ENCODE assay signal across 1 cellular context in the genomic region with DNA sequence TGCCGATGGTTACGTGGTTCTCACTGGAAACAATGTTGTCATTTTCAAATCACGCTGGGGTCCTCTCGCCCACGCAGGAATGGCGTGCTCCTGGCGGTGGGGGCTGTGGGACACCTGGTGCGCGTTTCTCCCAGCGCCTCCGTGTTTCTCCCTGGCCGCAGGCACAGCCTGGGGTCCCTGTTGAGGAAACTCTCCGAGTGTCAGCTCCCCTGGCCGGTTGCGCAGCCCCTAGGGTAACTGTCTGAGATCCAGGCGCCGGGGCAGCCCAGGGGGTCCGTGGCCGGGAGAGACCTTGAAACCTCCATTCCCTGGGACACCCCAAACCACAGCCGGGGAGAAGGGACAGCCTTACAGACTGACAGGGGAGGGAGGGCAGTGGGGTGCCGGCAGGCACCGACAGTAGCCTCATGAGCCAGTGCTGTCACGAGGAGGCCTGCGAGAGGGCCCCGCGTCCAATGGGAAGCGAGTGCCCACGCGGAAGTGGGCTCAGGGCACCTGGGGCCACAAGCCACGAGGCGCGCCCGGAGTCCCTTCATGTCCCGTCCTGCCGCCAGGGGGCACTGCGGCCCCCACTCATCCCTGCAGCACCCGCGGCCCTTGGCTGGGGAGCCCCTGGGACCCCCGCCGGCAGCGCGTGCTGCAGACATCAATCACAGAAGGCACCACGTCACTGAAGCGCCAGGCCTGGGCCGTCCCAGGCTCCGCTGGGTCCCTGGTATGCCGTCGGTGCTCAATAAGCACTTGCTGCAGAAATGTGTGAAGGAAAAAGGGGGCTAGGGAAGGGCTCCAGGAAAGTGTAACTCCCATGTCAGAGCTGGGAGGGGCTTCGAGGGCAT.
TF ChIP-seq lines count a peak whose summit lies in the region.

No MANE protein-coding gene starts in this region.

TF ChIP-seq in HEK293, 187 proteins besides CTCF, POLR2A, EP300 and RAD21 (continued from another document and continues in another):
- TF ChIP-seq, protein P1, sequence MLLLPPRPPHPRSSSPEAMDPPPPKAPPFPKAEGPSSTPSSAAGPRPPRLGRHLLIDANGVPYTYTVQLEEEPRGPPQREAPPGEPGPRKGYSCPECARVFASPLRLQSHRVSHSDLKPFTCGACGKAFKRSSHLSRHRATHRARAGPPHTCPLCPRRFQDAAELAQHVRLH (tag by site-specific recombination; IDR thresholded peaks at IDR 0.05), result no peak
- TF ChIP-seq ZNF747 (tag by site-specific recombination; IDR thresholded peaks at IDR 0.05), result no peak
- no peak for TF ChIP-seq ZNF19 (tag by site-specific recombination; IDR thresholded peaks at IDR 0.05; ENCODE audit: low read depth)
- peak; percentile 55; the same call in 1 of the 2 replicates for TF ChIP-seq ZBTB7A (tag by site-specific recombination; IDR thresholded peaks at IDR 0.05; ENCODE audit: low read depth)
- TF ChIP-seq ZNF558 (tag by site-specific recombination; IDR thresholded peaks at IDR 0.05), result no peak
- no peak for TF ChIP-seq ZNF433 (tag by site-specific recombination; IDR thresholded peaks at IDR 0.05; ENCODE audit: low read depth)
- TF ChIP-seq, protein P2, sequence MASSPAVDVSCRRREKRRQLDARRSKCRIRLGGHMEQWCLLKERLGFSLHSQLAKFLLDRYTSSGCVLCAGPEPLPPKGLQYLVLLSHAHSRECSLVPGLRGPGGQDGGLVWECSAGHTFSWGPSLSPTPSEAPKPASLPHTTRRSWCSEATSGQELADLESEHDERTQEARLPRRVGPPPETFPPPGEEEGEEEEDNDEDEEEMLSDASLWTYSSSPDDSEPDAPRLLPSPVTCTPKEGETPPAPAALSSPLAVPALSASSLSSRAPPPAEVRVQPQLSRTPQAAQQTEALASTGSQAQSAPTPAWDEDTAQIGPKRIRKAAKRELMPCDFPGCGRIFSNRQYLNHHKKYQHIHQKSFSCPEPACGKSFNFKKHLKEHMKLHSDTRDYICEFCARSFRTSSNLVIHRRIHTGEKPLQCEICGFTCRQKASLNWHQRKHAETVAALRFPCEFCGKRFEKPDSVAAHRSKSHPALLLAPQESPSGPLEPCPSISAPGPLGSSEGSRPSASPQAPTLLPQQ (tag by site-specific recombination; IDR thresholded peaks at IDR 0.05), result peak; percentile 90; the same call in 1 of the 2 replicates
- peak; percentile 84 for TF ChIP-seq ZEB2 (tag by site-specific recombination; IDR thresholded peaks at IDR 0.05)
- TF ChIP-seq KLF8 (tag by site-specific recombination; IDR thresholded peaks at IDR 0.05), result peak; percentile 14; the same call in 1 of the 2 replicates
- TF ChIP-seq OVOL3 (tag by site-specific recombination; IDR thresholded peaks at IDR 0.05), result no peak
- TF ChIP-seq KLF1 (tag by site-specific recombination; IDR thresholded peaks at IDR 0.05), result peak; percentile 27; the same call in 1 of the 2 replicates
- TF ChIP-seq GLIS1 (tag by site-specific recombination; IDR thresholded peaks at IDR 0.05), result peak; percentile 92
- TF ChIP-seq PRDM1 (tag by site-specific recombination; IDR thresholded peaks at IDR 0.05), result no peak
- TF ChIP-seq ZNF560 (tag by site-specific recombination; IDR thresholded peaks at IDR 0.05; ENCODE audit: borderline replicate concordance), result no peak
- no peak for TF ChIP-seq ZNF791 (tag by site-specific recombination; IDR thresholded peaks at IDR 0.05)
- TF ChIP-seq ZNF626 (tag by site-specific recombination; IDR thresholded peaks at IDR 0.05), result no peak
- TF ChIP-seq ZNF624 (tag by site-specific recombination; IDR thresholded peaks at IDR 0.05), result no peak
- no peak for TF ChIP-seq ZNF404 (tag by site-specific recombination; IDR thresholded peaks at IDR 0.05)
- no peak for TF ChIP-seq ZNF701 (tag by site-specific recombination; IDR thresholded peaks at IDR 0.05)
- no peak for TF ChIP-seq ZNF549 (tag by site-specific recombination; IDR thresholded peaks at IDR 0.05)
- peak; percentile 61; the same call in 1 of the 2 replicates for TF ChIP-seq ZNF660 (tag by site-specific recombination; IDR thresholded peaks at IDR 0.05)
- peak; percentile 99 for TF ChIP-seq ZNF335 (tag by site-specific recombination; conservative IDR thresholded peaks at IDR 0.05)
- TF ChIP-seq, protein P3, sequence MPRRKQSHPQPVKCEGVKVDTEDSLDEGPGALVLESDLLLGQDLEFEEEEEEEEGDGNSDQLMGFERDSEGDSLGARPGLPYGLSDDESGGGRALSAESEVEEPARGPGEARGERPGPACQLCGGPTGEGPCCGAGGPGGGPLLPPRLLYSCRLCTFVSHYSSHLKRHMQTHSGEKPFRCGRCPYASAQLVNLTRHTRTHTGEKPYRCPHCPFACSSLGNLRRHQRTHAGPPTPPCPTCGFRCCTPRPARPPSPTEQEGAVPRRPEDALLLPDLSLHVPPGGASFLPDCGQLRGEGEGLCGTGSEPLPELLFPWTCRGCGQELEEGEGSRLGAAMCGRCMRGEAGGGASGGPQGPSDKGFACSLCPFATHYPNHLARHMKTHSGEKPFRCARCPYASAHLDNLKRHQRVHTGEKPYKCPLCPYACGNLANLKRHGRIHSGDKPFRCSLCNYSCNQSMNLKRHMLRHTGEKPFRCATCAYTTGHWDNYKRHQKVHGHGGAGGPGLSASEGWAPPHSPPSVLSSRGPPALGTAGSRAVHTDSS (tag by site-specific recombination; IDR thresholded peaks at IDR 0.05), result no peak
- TF ChIP-seq KLF10 (tag by site-specific recombination; IDR thresholded peaks at IDR 0.05), result 0 out of 2 replicates have a peak, but pooled peaks have one; percentile 21
- TF ChIP-seq ZXDB (tag by site-specific recombination; IDR thresholded peaks at IDR 0.05), result peak; percentile 84
- TF ChIP-seq GLI2 (tag by site-specific recombination; IDR thresholded peaks at IDR 0.05; ENCODE audit: borderline replicate concordance, low read depth), result no peak
- TF ChIP-seq, protein P4, sequence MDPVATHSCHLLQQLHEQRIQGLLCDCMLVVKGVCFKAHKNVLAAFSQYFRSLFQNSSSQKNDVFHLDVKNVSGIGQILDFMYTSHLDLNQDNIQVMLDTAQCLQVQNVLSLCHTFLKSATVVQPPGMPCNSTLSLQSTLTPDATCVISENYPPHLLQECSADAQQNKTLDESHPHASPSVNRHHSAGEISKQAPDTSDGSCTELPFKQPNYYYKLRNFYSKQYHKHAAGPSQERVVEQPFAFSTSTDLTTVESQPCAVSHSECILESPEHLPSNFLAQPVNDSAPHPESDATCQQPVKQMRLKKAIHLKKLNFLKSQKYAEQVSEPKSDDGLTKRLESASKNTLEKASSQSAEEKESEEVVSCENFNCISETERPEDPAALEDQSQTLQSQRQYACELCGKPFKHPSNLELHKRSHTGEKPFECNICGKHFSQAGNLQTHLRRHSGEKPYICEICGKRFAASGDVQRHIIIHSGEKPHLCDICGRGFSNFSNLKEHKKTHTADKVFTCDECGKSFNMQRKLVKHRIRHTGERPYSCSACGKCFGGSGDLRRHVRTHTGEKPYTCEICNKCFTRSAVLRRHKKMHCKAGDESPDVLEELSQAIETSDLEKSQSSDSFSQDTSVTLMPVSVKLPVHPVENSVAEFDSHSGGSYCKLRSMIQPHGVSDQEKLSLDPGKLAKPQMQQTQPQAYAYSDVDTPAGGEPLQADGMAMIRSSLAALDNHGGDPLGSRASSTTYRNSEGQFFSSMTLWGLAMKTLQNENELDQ (tag by site-specific recombination; IDR thresholded peaks at IDR 0.05; ENCODE audit: low read depth), result no peak
- TF ChIP-seq ZNF792 (tag by site-specific recombination; IDR thresholded peaks at IDR 0.05), result no peak
- TF ChIP-seq ZFP69B (tag by site-specific recombination; IDR thresholded peaks at IDR 0.05), result peak; percentile 90
- TF ChIP-seq ZNF521 (tag by site-specific recombination; IDR thresholded peaks at IDR 0.05), result no peak
- no peak for TF ChIP-seq ZNF555 (tag by site-specific recombination; conservative IDR thresholded peaks at IDR 0.05)
- TF ChIP-seq ZNF548 (tag by site-specific recombination; IDR thresholded peaks at IDR 0.05), result no peak
- TF ChIP-seq, protein P5, sequence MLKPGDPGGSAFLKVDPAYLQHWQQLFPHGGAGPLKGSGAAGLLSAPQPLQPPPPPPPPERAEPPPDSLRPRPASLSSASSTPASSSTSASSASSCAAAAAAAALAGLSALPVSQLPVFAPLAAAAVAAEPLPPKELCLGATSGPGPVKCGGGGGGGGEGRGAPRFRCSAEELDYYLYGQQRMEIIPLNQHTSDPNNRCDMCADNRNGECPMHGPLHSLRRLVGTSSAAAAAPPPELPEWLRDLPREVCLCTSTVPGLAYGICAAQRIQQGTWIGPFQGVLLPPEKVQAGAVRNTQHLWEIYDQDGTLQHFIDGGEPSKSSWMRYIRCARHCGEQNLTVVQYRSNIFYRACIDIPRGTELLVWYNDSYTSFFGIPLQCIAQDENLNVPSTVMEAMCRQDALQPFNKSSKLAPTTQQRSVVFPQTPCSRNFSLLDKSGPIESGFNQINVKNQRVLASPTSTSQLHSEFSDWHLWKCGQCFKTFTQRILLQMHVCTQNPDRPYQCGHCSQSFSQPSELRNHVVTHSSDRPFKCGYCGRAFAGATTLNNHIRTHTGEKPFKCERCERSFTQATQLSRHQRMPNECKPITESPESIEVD (tag by site-specific recombination; IDR thresholded peaks at IDR 0.05), result no peak
- TF ChIP-seq KLF9 (tag by site-specific recombination; IDR thresholded peaks at IDR 0.05; ENCODE audit: low read depth), result 0 out of 2 replicates have a peak, but pooled peaks have one; percentile 16
- no peak for TF ChIP-seq ZNF623 (tag by site-specific recombination; IDR thresholded peaks at IDR 0.05)
- TF ChIP-seq, protein P6, sequence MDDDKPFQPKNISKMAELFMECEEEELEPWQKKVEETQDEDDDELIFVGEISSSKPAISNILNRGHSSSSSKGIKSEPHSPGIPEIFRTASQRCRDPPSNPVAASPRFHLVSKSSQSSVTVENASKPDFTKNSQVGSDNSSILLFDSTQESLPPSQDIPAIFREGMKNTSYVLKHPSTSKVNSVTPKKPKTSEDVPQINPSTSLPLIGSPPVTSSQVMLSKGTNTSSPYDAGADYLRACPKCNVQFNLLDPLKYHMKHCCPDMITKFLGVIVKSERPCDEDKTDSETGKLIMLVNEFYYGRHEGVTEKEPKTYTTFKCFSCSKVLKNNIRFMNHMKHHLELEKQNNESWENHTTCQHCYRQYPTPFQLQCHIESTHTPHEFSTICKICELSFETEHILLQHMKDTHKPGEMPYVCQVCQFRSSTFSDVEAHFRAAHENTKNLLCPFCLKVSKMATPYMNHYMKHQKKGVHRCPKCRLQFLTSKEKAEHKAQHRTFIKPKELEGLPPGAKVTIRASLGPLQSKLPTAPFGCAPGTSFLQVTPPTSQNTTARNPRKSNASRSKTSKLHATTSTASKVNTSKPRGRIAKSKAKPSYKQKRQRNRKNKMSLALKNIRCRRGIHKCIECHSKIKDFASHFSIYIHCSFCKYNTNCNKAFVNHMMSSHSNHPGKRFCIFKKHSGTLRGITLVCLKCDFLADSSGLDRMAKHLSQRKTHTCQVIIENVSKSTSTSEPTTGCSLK (tag by site-specific recombination; IDR thresholded peaks at IDR 0.05), result no peak
- no peak for TF ChIP-seq ZNF23 (tag by site-specific recombination; IDR thresholded peaks at IDR 0.05; ENCODE audit: borderline replicate concordance)
- TF ChIP-seq ZNF366 (tag by site-specific recombination; conservative IDR thresholded peaks at IDR 0.05), result no peak
- TF ChIP-seq KLF16 (tag by site-specific recombination; IDR thresholded peaks at IDR 0.05), result peak; percentile 78
- TF ChIP-seq, protein P7, sequence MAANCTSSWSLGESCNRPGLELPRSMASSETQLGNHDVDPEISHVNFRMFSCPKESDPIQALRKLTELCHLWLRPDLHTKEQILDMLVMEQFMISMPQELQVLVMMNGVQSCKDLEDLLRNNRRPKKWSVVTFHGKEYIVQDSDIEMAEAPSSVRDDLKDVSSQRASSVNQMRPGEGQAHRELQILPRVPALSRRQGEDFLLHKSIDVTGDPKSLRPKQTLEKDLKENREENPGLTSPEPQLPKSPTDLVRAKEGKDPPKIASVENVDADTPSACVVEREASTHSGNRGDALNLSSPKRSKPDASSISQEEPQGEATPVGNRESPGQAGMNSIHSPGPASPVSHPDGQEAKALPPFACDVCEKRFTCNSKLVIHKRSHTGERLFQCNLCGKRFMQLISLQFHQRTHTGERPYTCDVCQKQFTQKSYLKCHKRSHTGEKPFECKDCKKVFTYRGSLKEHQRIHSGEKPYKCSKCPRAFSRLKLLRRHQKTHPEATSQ (tag by site-specific recombination; IDR thresholded peaks at IDR 0.05), result no peak
- peak; percentile 68; the same call in 1 of the 2 replicates for TF ChIP-seq BCL11B (tag by site-specific recombination; IDR thresholded peaks at IDR 0.05; ENCODE audit: low read depth)
- no peak for TF ChIP-seq ZNF350 (tag by site-specific recombination; IDR thresholded peaks at IDR 0.05)
- no peak for TF ChIP-seq ZNF426 (tag by site-specific recombination; IDR thresholded peaks at IDR 0.05)
- TF ChIP-seq, protein P8, sequence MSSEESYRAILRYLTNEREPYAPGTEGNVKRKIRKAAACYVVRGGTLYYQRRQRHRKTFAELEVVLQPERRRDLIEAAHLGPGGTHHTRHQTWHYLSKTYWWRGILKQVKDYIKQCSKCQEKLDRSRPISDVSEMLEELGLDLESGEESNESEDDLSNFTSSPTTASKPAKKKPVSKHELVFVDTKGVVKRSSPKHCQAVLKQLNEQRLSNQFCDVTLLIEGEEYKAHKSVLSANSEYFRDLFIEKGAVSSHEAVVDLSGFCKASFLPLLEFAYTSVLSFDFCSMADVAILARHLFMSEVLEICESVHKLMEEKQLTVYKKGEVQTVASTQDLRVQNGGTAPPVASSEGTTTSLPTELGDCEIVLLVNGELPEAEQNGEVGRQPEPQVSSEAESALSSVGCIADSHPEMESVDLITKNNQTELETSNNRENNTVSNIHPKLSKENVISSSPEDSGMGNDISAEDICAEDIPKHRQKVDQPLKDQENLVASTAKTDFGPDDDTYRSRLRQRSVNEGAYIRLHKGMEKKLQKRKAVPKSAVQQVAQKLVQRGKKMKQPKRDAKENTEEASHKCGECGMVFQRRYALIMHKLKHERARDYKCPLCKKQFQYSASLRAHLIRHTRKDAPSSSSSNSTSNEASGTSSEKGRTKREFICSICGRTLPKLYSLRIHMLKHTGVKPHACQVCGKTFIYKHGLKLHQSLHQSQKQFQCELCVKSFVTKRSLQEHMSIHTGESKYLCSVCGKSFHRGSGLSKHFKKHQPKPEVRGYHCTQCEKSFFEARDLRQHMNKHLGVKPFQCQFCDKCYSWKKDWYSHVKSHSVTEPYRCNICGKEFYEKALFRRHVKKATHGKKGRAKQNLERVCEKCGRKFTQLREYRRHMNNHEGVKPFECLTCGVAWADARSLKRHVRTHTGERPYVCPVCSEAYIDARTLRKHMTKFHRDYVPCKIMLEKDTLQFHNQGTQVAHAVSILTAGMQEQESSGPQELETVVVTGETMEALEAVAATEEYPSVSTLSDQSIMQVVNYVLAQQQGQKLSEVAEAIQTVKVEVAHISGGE (tag by site-specific recombination; conservative IDR thresholded peaks at IDR 0.05; ENCODE audit: low read depth), result no peak
- TF ChIP-seq ZNF37A (tag by site-specific recombination; IDR thresholded peaks at IDR 0.05), result no peak
